In the genomic region with DNA sequence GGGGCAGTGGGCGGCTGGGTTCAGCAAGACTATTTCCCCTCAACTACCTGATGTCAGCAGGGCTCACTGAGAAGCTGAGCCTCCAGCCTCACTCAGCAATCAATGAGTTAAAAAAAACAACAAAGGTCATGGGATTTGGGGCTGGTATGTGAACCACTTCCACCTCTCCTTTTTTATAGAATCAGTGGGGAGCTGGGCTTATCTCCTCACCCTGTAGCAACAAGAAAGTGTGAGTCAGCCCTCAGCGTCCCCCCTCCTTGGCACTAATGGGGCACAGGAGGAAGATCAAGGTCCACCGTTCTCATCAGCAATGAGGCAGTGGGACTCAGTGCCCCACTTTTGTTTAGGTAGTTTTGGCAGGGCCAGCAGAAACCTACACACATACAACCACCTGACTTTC, we compare ENCODE assay signal across 26 cellular contexts.
DNase-seq lines count a peak whose midpoint lies in the region; ATAC-seq, FAIRE-seq and TF ChIP-seq lines count a peak whose summit lies in the region.
"Had no signal": no experiment of that assay in that cellular context is flagged by ENCODE, and none has a peak within 500 bp of the region (broad histone marks: within the 10 kb centered on the region; RNA-seq: fewer than 3 reads in every experiment).

No MANE protein-coding gene starts in this region.

- H2BK5ac ChIP-seq in H1 (ENCODE audit: low read depth, low read length): no peak overlapping the region
- H2BK5ac ChIP-seq in mesendoderm (ENCODE audit: low read length): peak overlapping the region; percentile 45

- H3K9ac ChIP-seq in H1 (replicated peaks in 1 of 4; ENCODE audit: extremely low read depth in 1 of 4, low read depth in 3 of 4, low read length in 3 of 4): no peak overlapping the region
- H3K9ac ChIP-seq in mesendoderm (ENCODE audit: low read length): no peak overlapping the region
- H3K9ac ChIP-seq: BLaER1 treated with 17β-estradiol and CSF1 and Interleukin-3, amounts not matched to agents 10 nM and 100 nM; GM23248 had no signal

- DNase-seq in GM23338 (ENCODE audit: low spot score): no peak
- no peak for DNase-seq in H1 (ENCODE audit: low read depth in 1 of 2, low spot score in 2 of 2)
- DNase-seq in mesendoderm: peak; percentile 53
- DNase-seq in osteoblast (ENCODE audit: insufficient read length, low spot score, missing footprints): peak; percentile 36
- no peak for DNase-seq in cortex of kidney (lab: John Stamatoyannopoulos, UW)
- no peak for DNase-seq in naive thymus-derived CD8-positive, alpha-beta T cell
- DNase-seq: ACHN; AML-193; BE2C; Calu3; CD4-positive, alpha-beta memory T cell; COR-L47; DMS53; DMS79 treated with DMSO at 0.1 percent for 48 hours; GF-D8; GM23248 had no signal

- H3K9me3 ChIP-seq in H1 (ENCODE audit: insufficient read depth in 2 of 2, low read depth in 1 of 2, low read length in 1 of 2) (peaks cover 0 to 4% of the 10 kb centered on the region in 2 experiments; a peak in 1 of 4 replicates), osteoblast (ENCODE audit: low read depth, low read length) (no peaks in the 10 kb centered on the region)
- H3K9me3 ChIP-seq: BE2C; BLaER1 treated with 17β-estradiol and CSF1 and Interleukin-3, amounts not matched to agents 10 nM and 100 nM; HAP-1 had no signal

- TF ChIP-seq RAD21 in H1 (IDR thresholded peaks at IDR 0.05 in 1 of 2, conservative IDR thresholded peaks at IDR 0.05 in 1 of 2; ENCODE audit: low read depth in 2 of 2, low read length in 2 of 2): no peak

- no peak overlapping the region for H3K4me3 Mint-ChIP-seq in GM23338
- no peak overlapping the region for H3K4me3 Mint-ChIP-seq in naive thymus-derived CD8-positive, alpha-beta T cell
- H3K4me3 Mint-ChIP-seq: CD4-positive, alpha-beta memory T cell had no signal

- H3K4me3 ChIP-seq in GM23338 (no peak overlapping the region), H1 (ENCODE audit: extremely low read depth in 1 of 4, insufficient read depth in 2 of 4, low read depth in 3 of 4, low read length in 4 of 4) (no peak overlapping the region), mesendoderm (ENCODE audit: low read length) (no peak overlapping the region), osteoblast (ENCODE audit: insufficient read depth, low read length) (no peak overlapping the region)
- H3K4me3 ChIP-seq: A549; BLaER1 treated with 17β-estradiol and CSF1 and Interleukin-3, amounts not matched to agents 10 nM and 100 nM; GM23248; HAP-1 had no signal

- no peak for FAIRE-seq in H1 (lab: Jason Lieb, UNC)
- FAIRE-seq: A549, GM12891, GM18507, GM19239, H54 had no signal

- H3K23ac ChIP-seq in H1 (ENCODE audit: insufficient read length) (no peak overlapping the region), mesendoderm (ENCODE audit: low read length) (no peak overlapping the region)

- H2AK5ac ChIP-seq in H1 (ENCODE audit: low read depth, low read length) (no peak overlapping the region), mesendoderm (ENCODE audit: low read length) (no peak overlapping the region)

- H3K18ac ChIP-seq in H1 (ENCODE audit: extremely low read depth, low read length): no peak overlapping the region
- H3K18ac ChIP-seq in mesendoderm (ENCODE audit: low read length): no peak overlapping the region

- peak overlapping the region; percentile 77; the same call in 1 of the 2 replicates for H2AFZ ChIP-seq in GM23338
- H2AFZ ChIP-seq in H1 (ENCODE audit: low read length): peak overlapping the region; percentile 80; the same call in 1 of the 2 replicates
- H2AFZ ChIP-seq in osteoblast (ENCODE audit: low read length): no peak overlapping the region
- H2AFZ ChIP-seq: GM23248 had no signal

- no peak for TF ChIP-seq CTCF in GM23338 (conservative IDR thresholded peaks at IDR 0.05; ENCODE audit: low read depth in 2 of 2)
- TF ChIP-seq CTCF in H1 (IDR thresholded peaks at IDR 0.05; ENCODE audit: control extremely low read depth in 1 of 3, insufficient read depth in 1 of 3, low read depth in 1 of 3, low read length in 3 of 3): no peak
- no peak for TF ChIP-seq CTCF in osteoblast (IDR thresholded peaks at IDR 0.05; ENCODE audit: extremely low read depth, low read depth, low read length)

- H3K4me2 ChIP-seq in GM23338: no peak overlapping the region
- H3K4me2 ChIP-seq in H1 (ENCODE audit: insufficient read depth in 1 of 2, low read depth in 2 of 2, low read length in 2 of 2): no peak overlapping the region
- H3K4me2 ChIP-seq in mesendoderm (ENCODE audit: low read length): no peak overlapping the region
- no peak overlapping the region for H3K4me2 ChIP-seq in osteoblast (ENCODE audit: insufficient read depth, low read length)
- H3K4me2 ChIP-seq: A549; BLaER1 treated with 17β-estradiol and CSF1 and Interleukin-3, amounts not matched to agents 10 nM and 100 nM had no signal

- no peak overlapping the region for H2BK15ac ChIP-seq in H1 (ENCODE audit: low read length)
- no peak overlapping the region for H2BK15ac ChIP-seq in mesendoderm (replicated peaks; ENCODE audit: low read depth)

- H3K4me1 ChIP-seq in GM23338 (ENCODE audit: insufficient read depth) (no peaks in the 10 kb centered on the region), H1 (replicated peaks in 1 of 4; ENCODE audit: control insufficient read depth in 3 of 4, insufficient read depth in 4 of 4, low read length in 3 of 4) (no peaks in the 10 kb centered on the region), mesendoderm (ENCODE audit: control insufficient read depth, low read depth, low read length) (peaks cover 3% of the 10 kb centered on the region), osteoblast (ENCODE audit: insufficient read depth, low read length) (no peaks in the 10 kb centered on the region)
- H3K4me1 ChIP-seq: A549; BE2C; BLaER1 treated with 17β-estradiol and CSF1 and Interleukin-3, amounts not matched to agents 10 nM and 100 nM had no signal

- H2BK120ac ChIP-seq in H1 (replicated peaks; ENCODE audit: low read depth, low read length) (peak overlapping the region; percentile 34), mesendoderm (ENCODE audit: low read depth, low read length) (no peak overlapping the region)

- H3K9me2 ChIP-seq in GM23338 (ENCODE audit: insufficient read depth): no peaks in the 10 kb centered on the region

- H3K4ac ChIP-seq in H1 (replicated peaks; ENCODE audit: insufficient read length, low read depth, low read length): no peak overlapping the region
- no peak overlapping the region for H3K4ac ChIP-seq in mesendoderm (ENCODE audit: low read depth, low read length)

- ATAC-seq in GM23338 (no peak), GM18907 (IDR thresholded peaks at IDR 0.05; ENCODE audit: unreplicated experiment) (no peak), GM18858 (IDR thresholded peaks at IDR 0.05; ENCODE audit: unreplicated experiment) (no peak)
- no peak for ATAC-seq in naive thymus-derived CD8-positive, alpha-beta T cell
- ATAC-seq: A549 had no signal

- no peak overlapping the region for H3K27ac Mint-ChIP-seq in GM23338
- no peak overlapping the region for H3K27ac Mint-ChIP-seq in naive thymus-derived CD8-positive, alpha-beta T cell
- H3K27ac Mint-ChIP-seq: CD4-positive, alpha-beta memory T cell had no signal

- H3F3A ChIP-seq in GM23338 (replicated peaks; ENCODE audit: low read depth): no peaks in the 10 kb centered on the region

- H3K79me2 ChIP-seq in GM23338 (replicated peaks; ENCODE audit: insufficient read depth) (no peaks in the 10 kb centered on the region), H1 (ENCODE audit: control insufficient read depth in 1 of 2, insufficient read depth in 2 of 2, low read length in 2 of 2) (no peaks in the 10 kb centered on the region), mesendoderm (ENCODE audit: control insufficient read depth, insufficient read depth, low read length) (no peaks in the 10 kb centered on the region), osteoblast (ENCODE audit: insufficient read depth, low read length) (no peaks in the 10 kb centered on the region)

- H3K27me3 Mint-ChIP-seq in GM23338 (ENCODE audit: insufficient read depth, low read depth, poor library complexity): no peaks in the 10 kb centered on the region
- H3K27me3 Mint-ChIP-seq in naive thymus-derived CD8-positive, alpha-beta T cell: no peaks in the 10 kb centered on the region
- H3K27me3 Mint-ChIP-seq: CD4-positive, alpha-beta memory T cell had no signal

- H4K91ac ChIP-seq in H1 (replicated peaks; ENCODE audit: insufficient read length, low read length): no peak overlapping the region

- POLR2A ChIA-PET in H1 (lab: Charles Lee; ENCODE audit: partially characterized antibody): no interaction called here
- POLR2A ChIA-PET in naive thymus-derived CD8-positive, alpha-beta T cell (lab: Charles Lee): no interaction called here

- 83% methylated on average over 3 of the region's 3 CpGs; no CpG with 5 or more reads in 1 of the 2 experiments for WGBS in H1 (ENCODE audit: extremely low coverage in 1 of 2, insufficient coverage in 1 of 2, insufficient read length in 1 of 2, insufficient replicate concordance in 2 of 2, low coverage in 1 of 2, low lambda C conversion rate in 2 of 2, missing lambda C conversion rate in 1 of 2), 2 experiments
- no CpG with 5 or more reads among the region's 3 CpGs for WGBS in mesendoderm (ENCODE audit: extremely low coverage, insufficient coverage, low lambda C conversion rate)

- H3K36me3 ChIP-seq in GM23338 (ENCODE audit: insufficient read depth) (no peaks in the 10 kb centered on the region), H1 (ENCODE audit: control insufficient read depth in 2 of 4, insufficient read depth in 4 of 4, low read length in 3 of 4) (no peaks in the 10 kb centered on the region), mesendoderm (ENCODE audit: control insufficient read depth, insufficient read depth, low read length) (no peaks in the 10 kb centered on the region), osteoblast (ENCODE audit: insufficient read depth, low read length) (no peaks in the 10 kb centered on the region)
- H3K36me3 ChIP-seq: BE2C; BLaER1 treated with 17β-estradiol and CSF1 and Interleukin-3, amounts not matched to agents 10 nM and 100 nM; HAP-1 had no signal

- no peaks in the 10 kb centered on the region for H3K36me3 Mint-ChIP-seq in GM23338 (ENCODE audit: low read depth)
- H3K36me3 Mint-ChIP-seq in naive thymus-derived CD8-positive, alpha-beta T cell: no peaks in the 10 kb centered on the region
- H3K36me3 Mint-ChIP-seq: CD4-positive, alpha-beta memory T cell had no signal

- H3K9me3 Mint-ChIP-seq in GM23338: no peaks in the 10 kb centered on the region; the same call in 2 of the 3 replicates
- peaks cover 0 to 38% (median 6%) of the 10 kb centered on the region in 9 donors for H3K9me3 Mint-ChIP-seq in naive thymus-derived CD8-positive, alpha-beta T cell

- no peak overlapping the region; the same call in 1 of the 2 replicates for H2BK12ac ChIP-seq in H1 (ENCODE audit: low read depth, low read length)

- H4K8ac ChIP-seq in H1 (ENCODE audit: extremely low read depth, insufficient read depth, low read length): no peak overlapping the region
- no peak overlapping the region for H4K8ac ChIP-seq in mesendoderm (ENCODE audit: low read depth, low read length)

- no peak overlapping the region for H3K56ac ChIP-seq in H1 (replicated peaks; ENCODE audit: insufficient read length, low read depth, low read length)
- peak overlapping the region; percentile 65 for H3K56ac ChIP-seq in mesendoderm (ENCODE audit: low read length)

- no peaks in the 10 kb centered on the region for H3K23me2 ChIP-seq in H1 (ENCODE audit: low read depth, low read length)

- H2BK20ac ChIP-seq in H1 (ENCODE audit: low read length): 0 out of 2 replicates have a peak overlapping the region, but pooled peaks have one; percentile 26

- no peak overlapping the region for H3K14ac ChIP-seq in H1 (ENCODE audit: insufficient read length)

- H4K5ac ChIP-seq in H1 (ENCODE audit: insufficient read length, low read depth, low read length): no peak overlapping the region
- no peak overlapping the region for H4K5ac ChIP-seq in mesendoderm (ENCODE audit: low read length)

- TF ChIP-seq POLR2A in H1 (IDR thresholded peaks at IDR 0.05; ENCODE audit: control extremely low read depth in 1 of 2, low read depth in 2 of 2, low read length in 2 of 2): no peak

- H3K27me3 ChIP-seq in GM23338 (ENCODE audit: insufficient read depth): no peaks in the 10 kb centered on the region
- H3K27me3 ChIP-seq in H1 (replicated peaks in 1 of 4; ENCODE audit: control insufficient read depth in 3 of 4, extremely low read depth in 1 of 4, insufficient read depth in 3 of 4, low read length in 3 of 4): no peaks in the 10 kb centered on the region
- H3K27me3 ChIP-seq in mesendoderm (ENCODE audit: insufficient read depth, low read length, poor library complexity): no peaks in the 10 kb centered on the region
- H3K27me3 ChIP-seq in osteoblast (ENCODE audit: insufficient read depth, low read length): no peaks in the 10 kb centered on the region
- H3K27me3 ChIP-seq: BE2C; BLaER1 treated with 17β-estradiol and CSF1 and Interleukin-3, amounts not matched to agents 10 nM and 100 nM had no signal

- H3K79me1 ChIP-seq in H1 (ENCODE audit: low read depth, low read length): no peaks in the 10 kb centered on the region
- no peaks in the 10 kb centered on the region for H3K79me1 ChIP-seq in mesendoderm (ENCODE audit: low read length)

- CTCF ChIA-PET in H1 (lab: Charles Lee; ENCODE audit: partially characterized antibody): interaction anchor here (0.6 to 1.3 kb wide), 4 partner anchors 27 to 783 kb away, joined by 3 to 4 read pairs (median 4); no protein-coding TSS in a partner anchor

- no peaks in the 10 kb centered on the region for H3K4me1 Mint-ChIP-seq in GM23338
- H3K4me1 Mint-ChIP-seq in naive thymus-derived CD8-positive, alpha-beta T cell: no peaks in the 10 kb centered on the region
- H3K4me1 Mint-ChIP-seq: CD4-positive, alpha-beta memory T cell had no signal

- H4K20me1 ChIP-seq in GM23338 (replicated peaks; ENCODE audit: insufficient read depth) (no peaks in the 10 kb centered on the region), H1 (replicated peaks in 1 of 2; ENCODE audit: control insufficient read depth in 1 of 2, insufficient read depth in 2 of 2, low read length in 2 of 2) (no peaks in the 10 kb centered on the region), osteoblast (ENCODE audit: insufficient read depth, low read length) (no peaks in the 10 kb centered on the region)
- H4K20me1 ChIP-seq: BLaER1 treated with 17β-estradiol and CSF1 and Interleukin-3, amounts not matched to agents 10 nM and 100 nM had no signal

- H3K27ac ChIP-seq in GM23338 (ENCODE audit: low read depth) (no peak overlapping the region), H1 (ENCODE audit: low read depth, low read length) (no peak overlapping the region), mesendoderm (ENCODE audit: low read depth, low read length) (no peak overlapping the region), osteoblast (ENCODE audit: low read depth, low read length) (no peak overlapping the region)
- H3K27ac ChIP-seq: 22Rv1; A549; BLaER1 treated with 17β-estradiol and CSF1 and Interleukin-3, amounts not matched to agents 10 nM and 100 nM; GM23248 had no signal

- TF ChIP-seq EP300 in H1 (IDR thresholded peaks at IDR 0.05; ENCODE audit: borderline replicate concordance in 1 of 2, low read depth in 2 of 2, low read length in 2 of 2): no peak

Comparison
In these comparisons a context has a peak if more than half of its experiments do, and no peak if none do; other contexts are left out.
1. DNase-seq: peak in mesendoderm (single experiment) and osteoblast (single experiment); none in GM23338 (single experiment), H1 (0 of 2), cortex of kidney (single experiment) and naive thymus-derived CD8-positive, alpha-beta T cell (0 of 10).